ENCODE assay signal across 8 cellular contexts in the genomic region with DNA sequence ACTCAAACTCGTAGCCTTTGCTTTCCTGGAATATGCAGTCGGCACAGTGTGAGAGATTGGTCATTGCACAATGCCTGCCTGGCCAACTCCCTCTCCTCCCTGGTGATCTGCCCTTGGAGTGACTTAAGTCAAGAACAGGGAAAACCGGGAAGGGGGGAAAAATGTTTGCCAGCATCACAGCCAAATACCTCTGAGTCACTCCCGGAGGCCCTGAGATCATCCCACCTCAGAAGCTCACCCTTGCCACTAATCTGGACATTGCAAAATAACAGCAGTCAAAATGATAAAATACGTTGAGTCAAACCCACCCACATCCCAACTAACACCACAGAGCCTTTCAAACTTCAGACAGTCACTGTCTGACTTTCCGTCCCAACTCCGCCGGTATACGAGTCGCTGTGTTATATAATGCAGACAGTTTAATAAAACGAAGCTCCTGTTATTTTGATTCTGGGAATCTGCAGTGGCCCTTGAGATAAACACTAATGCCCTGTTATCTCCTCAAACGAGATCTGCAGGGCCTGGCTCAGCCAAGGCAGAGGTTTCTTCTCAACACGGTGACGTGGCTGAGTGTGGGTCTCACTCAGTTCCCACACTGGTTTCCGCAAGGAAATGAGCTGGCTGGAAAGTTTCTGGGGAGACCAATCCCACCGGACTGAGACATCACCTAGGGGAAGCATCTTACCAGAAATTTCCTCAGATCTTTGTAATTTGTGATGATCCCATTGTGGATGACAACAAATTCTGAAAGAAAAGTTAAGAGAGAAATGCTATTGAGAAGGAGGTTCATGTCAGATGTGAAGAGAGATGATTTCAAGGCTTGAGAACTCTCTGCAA. TPM values are rescaled to one million over a fixed set of nuclear protein-coding genes. Genes with fewer than 3 reads are reported as not detected.
DNase-seq lines count a peak whose midpoint lies in the region; ATAC-seq and TF ChIP-seq lines count a peak whose summit lies in the region.

No MANE protein-coding gene starts in this region.

- H3K14ac ChIP-seq in neuronal stem cell (ENCODE audit: low read length), result no peak overlapping the region

- H2AK5ac ChIP-seq in neuronal stem cell (ENCODE audit: low read depth, low read length), result no peak overlapping the region

- intact Hi-C loops in posterior vena cava (cut with DNase I), result no loop called here

- peaks cover 2% of the 10 kb centered on the region for H3K79me1 ChIP-seq in neuronal stem cell (ENCODE audit: low read depth, low read length)

- no peak overlapping the region for H3K4me3 ChIP-seq in neuronal stem cell (ENCODE audit: low read length in 2 of 2)

- no peak overlapping the region for H2AFZ ChIP-seq in neuronal stem cell (ENCODE audit: low read length)

- H3K27me3 ChIP-seq in neuronal stem cell (ENCODE audit: control insufficient read depth in 3 of 3, insufficient read depth in 3 of 3, low read depth in 1 of 3, low read length in 3 of 3), result no peaks in the 10 kb centered on the region

- H3K9ac ChIP-seq in neuronal stem cell (ENCODE audit: low read depth, low read length, poor library complexity), result no peak overlapping the region

- ATAC-seq in SK-N-SH treated with all-trans-retinoic acid at 6 μM for 48 hours (peak; percentile 36), HG02840 (IDR thresholded peaks at IDR 0.05; ENCODE audit: low FRiP score, unreplicated experiment) (no peak)

- no CpG with 5 or more reads among the region's 16 CpGs for WGBS in neuronal stem cell (ENCODE audit: extremely low coverage in 2 of 2, insufficient read length in 2 of 2, insufficient replicate concordance in 1 of 2), 2 donors

- no peak overlapping the region for H2BK120ac ChIP-seq in neuronal stem cell (ENCODE audit: low read depth, low read length)

- H2BK5ac ChIP-seq in neuronal stem cell (ENCODE audit: low read length), result no peak overlapping the region

- H3K4me1 ChIP-seq in neuronal stem cell (ENCODE audit: control insufficient read depth in 2 of 2, insufficient read depth in 1 of 2, low read depth in 1 of 2, low read length in 2 of 2), result peaks cover 0 to 6% of the 10 kb centered on the region in 2 donors

- no peak overlapping the region for H3K27ac ChIP-seq in neuronal stem cell (replicated peaks; ENCODE audit: low read length)

- H3K9me3 ChIP-seq in neuronal stem cell (replicated peaks in 1 of 2; ENCODE audit: control insufficient read depth in 2 of 2, insufficient read depth in 1 of 2, low read depth in 1 of 2, low read length in 2 of 2), result peaks cover 0 to 2% of the 10 kb centered on the region in 2 donors

- H4K8ac ChIP-seq in neuronal stem cell (ENCODE audit: low read depth, low read length), result no peak overlapping the region

- H3K18ac ChIP-seq in neuronal stem cell (ENCODE audit: low read length), result no peak overlapping the region

- H3K36me3 ChIP-seq in neuronal stem cell (replicated peaks in 1 of 2; ENCODE audit: control insufficient read depth in 2 of 2, insufficient read depth in 2 of 2, low read length in 2 of 2), result peaks cover 45 to 58% of the 10 kb centered on the region in 2 donors

- H2BK12ac ChIP-seq in neuronal stem cell (ENCODE audit: low read length), result no peak overlapping the region

- DNase-seq in Daoy (ENCODE audit: low read depth) (peak; percentile 97), fibroblast of the conjunctiva (ENCODE audit: low read depth) (peak; percentile 90), posterior vena cava (ENCODE audit: low spot score) (peak; percentile 91), neuronal stem cell (ENCODE audit: low spot score) (no peak), NCI-H2171 treated with DMSO at 0.1 percent for 48 hours (lab: John Stamatoyannopoulos, UW) (no peak), NCI-H2227 (lab: John Stamatoyannopoulos, UW; ENCODE audit: unreplicated experiment) (no peak)

- H2BK15ac ChIP-seq in neuronal stem cell (ENCODE audit: low read length), result no peak overlapping the region

- H4K91ac ChIP-seq in neuronal stem cell (ENCODE audit: low read depth, low read length, poor library complexity), result no peak overlapping the region

- H3K4me2 ChIP-seq in neuronal stem cell (ENCODE audit: insufficient read depth, low read length, poor library complexity, severe bottlenecking), result no peak overlapping the region

- H3K4ac ChIP-seq in neuronal stem cell (ENCODE audit: low read length), result no peak overlapping the region

- H3K23ac ChIP-seq in neuronal stem cell (ENCODE audit: low read depth, low read length, poor library complexity), result no peak overlapping the region

TF ChIP-seq in SK-N-SH treated with all-trans-retinoic acid at 6 μM for 48 hours, 23 proteins besides CTCF, POLR2A, EP300 and RAD21:
- no peak for TF ChIP-seq POU6F1 (CRISPR knock-in tag; IDR thresholded peaks at IDR 0.05; ENCODE audit: borderline replicate concordance, low read depth)
- TF ChIP-seq ZNF565 (CRISPR knock-in tag; conservative IDR thresholded peaks at IDR 0.05; ENCODE audit: low read depth), result no peak
- TF ChIP-seq ISL1 (CRISPR knock-in tag; IDR thresholded peaks at IDR 0.05), result peak; percentile 49
- TF ChIP-seq CREB5 (CRISPR knock-in tag; IDR thresholded peaks at IDR 0.05; ENCODE audit: low read depth), result no peak
TF ChIP-seq in SK-N-SH treated with all-trans-retinoic acid at 6 μM for 48 hours: peak in this region for 1.

RNA-seq across cellular contexts. Expression of gene GFPT2, which starts 22.1 kb away (rescaled TPM):
- total RNA-seq in Daoy (2014; rRNA removed; shearing (Covaris generic)), result 124 and 133 TPM in 2 replicates
- total RNA-seq in posterior vena cava, result 10 to 100 TPM; 75.4 to 83.3 TPM
- 17.6 TPM for polyA plus RNA-seq in neuronal stem cell (2013, experiment 1 of 2)
- polyA plus RNA-seq in neuronal stem cell (2013, experiment 2 of 2), result 16.4 TPM

RNA-seq across cellular contexts. Expression of gene MAPK9, which starts 39.1 kb away (rescaled TPM):
- 26.3 and 33.1 TPM in 2 replicates for total RNA-seq in Daoy (2014; rRNA removed; shearing (Covaris generic))
- 10 to 100 TPM; 27.9 to 34.9 TPM for total RNA-seq in posterior vena cava
- 19.1 TPM for polyA plus RNA-seq in neuronal stem cell (2013, experiment 1 of 2)
- polyA plus RNA-seq in neuronal stem cell (2013, experiment 2 of 2), result 20.1 TPM

Comparison
In these comparisons a context has a peak if more than half of its experiments do, and no peak if none do; other contexts are left out.
1. DNase-seq: peak in Daoy (single experiment), fibroblast of the conjunctiva (single experiment) and posterior vena cava (single experiment); none in neuronal stem cell (single experiment), NCI-H2171 treated with DMSO at 0.1 percent for 48 hours (single experiment) and NCI-H2227 (single experiment).